ENCODE assay signal across 30 cellular contexts in the genomic region with DNA sequence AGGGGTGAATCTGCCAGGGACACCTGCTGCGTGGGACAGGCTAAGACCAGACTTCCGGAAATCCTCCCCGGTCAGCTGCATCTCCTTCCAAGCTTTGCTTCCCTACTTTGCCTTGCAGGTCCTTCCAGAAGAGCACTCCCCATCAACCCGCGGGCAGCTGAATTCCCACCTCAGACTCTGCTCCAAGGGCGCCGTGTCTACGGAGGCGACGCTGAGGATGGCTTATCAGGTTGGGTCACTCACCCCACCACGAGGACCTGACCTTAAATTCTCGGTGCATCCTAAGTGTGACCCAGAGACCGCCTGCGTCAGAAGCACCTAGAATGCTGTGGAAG.
"Had no signal": no experiment of that assay in that cellular context is flagged by ENCODE, and none has a peak within 500 bp of the region (broad histone marks: within the 10 kb centered on the region; RNA-seq: fewer than 3 reads in every experiment).

No MANE protein-coding gene starts in this region.

- H3K27me3 ChIP-seq: left lung, pancreas, testis, thyroid gland, transverse colon, upper lobe of left lung, vagina had no signal

- H3K27me3 Mint-ChIP-seq: natural killer cell treated with Interleukin-12 subunit alpha and Interleukin-12 subunit beta and Interleukin-15 and Interleukin-18, amount 100 ng/mL, for 72 hours had no signal

- DNase-seq: hypothalamus; immature natural killer cell; kidney; left colon; lower lobe of right lung; mammary epithelial cell; mesenchymal stem cell; naive thymus-derived CD4-positive, alpha-beta T cell; nucleus accumbens; pancreas; retina; right cardiac atrium; stimulated activated CD4-positive, alpha-beta T cell treated with anti-CD3 and anti-CD28 coated beads, Interleukin-12 subunit alpha, Interleukin-12 subunit beta, amount 100 ng/mL, for 4 hours; stimulated activated CD4-positive, alpha-beta T cell treated with anti-CD3 and anti-CD28 coated beads, Interleukin-15, amount 100 ng/mL, for 24 hours; stimulated activated CD4-positive, alpha-beta T cell treated with anti-CD3 and anti-CD28 coated beads, Interleukin-2, amount 100 ng/mL, for 24 hours; stimulated activated CD4-positive, alpha-beta T cell treated with anti-CD3 and anti-CD28 coated beads, Interleukin-4, amount 100 ng/mL, for 1 hour; stimulated activated naive B cell treated with anti-CD40 and anti-IgM and Interleukin-4, amounts not matched to agents 10 μg/mL and 1 μg/mL and 100 μg/mL, for 72 hours; stimulated activated naive CD8-positive, alpha-beta T cell treated with anti-CD3 and anti-CD28 coated beads, Interleukin-15, Interleukin-2, amounts not matched to agents 100 U/mL and 50 U/mL, for 24 hours; stomach; testis; thyroid gland; transverse colon; upper lobe of left lung had no signal

- H3K4me1 ChIP-seq: left lung, lower lobe of right lung, pancreas, prostate gland, stomach, testis, thyroid gland, transverse colon, upper lobe of left lung, vagina had no signal

- ATAC-seq: left colon; left lung; lower lobe of right lung; naive thymus-derived CD4-positive, alpha-beta T cell; natural killer cell treated with Interleukin-12 subunit alpha and Interleukin-12 subunit beta and Interleukin-15 and Interleukin-18, amount 100 ng/mL, for 72 hours; pancreas; right cardiac atrium; sciatic nerve; stimulated activated naive B cell treated with anti-CD40 and anti-IgM and Interleukin-4, amounts not matched to agents 10 μg/mL and 1 μg/mL and 100 μg/mL, for 72 hours; stimulated activated naive CD8-positive, alpha-beta T cell treated with anti-CD3 and anti-CD28 coated beads, Interleukin-15, Interleukin-2, amounts not matched to agents 100 U/mL and 50 U/mL, for 24 hours had no signal

- H3K4me3 ChIP-seq: left lung, lower lobe of right lung, pancreas, prostate gland, skin epidermis, stomach, thyroid gland, transverse colon, upper lobe of left lung, vagina had no signal

- H3K27ac ChIP-seq: left lung, lower lobe of right lung, pancreas, prostate gland, skin epidermis, stomach, testis, thyroid gland, transverse colon, upper lobe of left lung, vagina had no signal

- H3K36me3 Mint-ChIP-seq: immature natural killer cell; naive thymus-derived CD4-positive, alpha-beta T cell; stimulated activated naive B cell treated with anti-CD40 and anti-IgM and Interleukin-4, amounts not matched to agents 10 μg/mL and 1 μg/mL and 100 μg/mL, for 72 hours had no signal

- H3K4me3 Mint-ChIP-seq: natural killer cell treated with Interleukin-12 subunit alpha and Interleukin-12 subunit beta and Interleukin-15 and Interleukin-18, amount 100 ng/mL, for 72 hours; stimulated activated naive B cell treated with anti-CD40 and anti-IgM and Interleukin-4, amounts not matched to agents 10 μg/mL and 1 μg/mL and 100 μg/mL, for 72 hours had no signal

- H3K9me3 ChIP-seq: left lung, pancreas, prostate gland, testis, thyroid gland, transverse colon had no signal

- H3K27ac Mint-ChIP-seq: immature natural killer cell; naive thymus-derived CD4-positive, alpha-beta T cell; natural killer cell treated with Interleukin-12 subunit alpha and Interleukin-12 subunit beta and Interleukin-15 and Interleukin-18, amount 100 ng/mL, for 72 hours; stimulated activated naive B cell treated with anti-CD40 and anti-IgM and Interleukin-4, amounts not matched to agents 10 μg/mL and 1 μg/mL and 100 μg/mL, for 72 hours had no signal

- FAIRE-seq: islet of Langerhans, kidney, pancreas had no signal

- H3K36me3 ChIP-seq: left lung, lower lobe of right lung, pancreas, prostate gland, stomach, thyroid gland, transverse colon, upper lobe of left lung, vagina had no signal

- H3K9me3 Mint-ChIP-seq: natural killer cell treated with Interleukin-12 subunit alpha and Interleukin-12 subunit beta and Interleukin-15 and Interleukin-18, amount 100 ng/mL, for 72 hours had no signal
